ENCODE assay signal across 24 cellular contexts in genomic region chrX:124573458-124573857, GRCh38.
A peak's percentile ranks its signal among the peaks of the same experiment; 100 is the strongest.
DNase-seq lines count a peak whose midpoint lies in the region; ATAC-seq and TF ChIP-seq lines count a peak whose summit lies in the region.
"Had no signal": no experiment of that assay in that cellular context is flagged by ENCODE, and none has a peak within 500 bp of the region (broad histone marks: within the 10 kb centered on the region; RNA-seq: fewer than 3 reads in every experiment).

No MANE protein-coding gene starts in this region.

- intact Hi-C loops in gastrocnemius medialis (cut with DNase I; ENCODE audit: low total_unique reads) = no loop called here

- no peaks in the 10 kb centered on the region for H3K36me3 ChIP-seq in gastrocnemius medialis
- H3K36me3 ChIP-seq: BLaER1 treated with 17β-estradiol and CSF1 and Interleukin-3, amounts not matched to agents 10 nM and 100 nM; neutrophil; transverse colon had no signal

- TF ChIP-seq CTCF in fibroblast of villous mesenchyme (IDR thresholded peaks at IDR 0.05; ENCODE audit: insufficient read depth, low read depth, low read length) (no peak), gastrocnemius medialis (IDR thresholded peaks at IDR 0.05 in 4 of 5, conservative IDR thresholded peaks at IDR 0.05 in 1 of 5) (no peak)

- no peak for TF ChIP-seq POLR2A in gastrocnemius medialis (IDR thresholded peaks at IDR 0.05)

- H3K27ac ChIP-seq in gastrocnemius medialis = no peak overlapping the region
- H3K27ac ChIP-seq: BLaER1 treated with 17β-estradiol and CSF1 and Interleukin-3, amounts not matched to agents 10 nM and 100 nM; body of pancreas; neutrophil; psoas muscle; transverse colon had no signal

- DNase-seq in HT1080 (ENCODE audit: low read depth) (peak; percentile 24), amniotic epithelial cell (ENCODE audit: low read depth) (peak; percentile 92), fibroblast of villous mesenchyme (ENCODE audit: low read depth) (peak; percentile 3), gastrocnemius medialis (no peak), pons (ENCODE audit: low spot score) (no peak), NCI-H2171 treated with DMSO at 0.1 percent for 48 hours (lab: John Stamatoyannopoulos, UW) (no peak)
- DNase-seq in activated naive CD4-positive, alpha-beta T cell treated with anti-CD3 and anti-CD28 coated beads, Interleukin-2, amount 50 U/mL, for 16 hours = no peak
- DNase-seq: activated CD8-positive, alpha-beta T cell treated with anti-CD3 and anti-CD28 coated beads for 36 hours; body of pancreas; DMS53; foreskin melanocyte; hippocampal formation; left ventricle myocardium superior; naive B cell; NCI-H1436; NCI-H2081 treated with DMSO at 0.1 percent for 48 hours; NCI-H748 treated with DMSO at 0.1 percent for 48 hours; psoas muscle; RPMI8226; stimulated activated CD4-positive, alpha-beta T cell treated with anti-CD3 and anti-CD28 coated beads, Interleukin-2, amount 100 ng/mL, for 24 hours; T-helper 2 cell; transverse colon had no signal

- no peaks in the 10 kb centered on the region for H3K27me3 ChIP-seq in gastrocnemius medialis
- H3K27me3 ChIP-seq: body of pancreas, neutrophil, transverse colon had no signal

- H3K4me3 ChIP-seq in fibroblast of villous mesenchyme (ENCODE audit: low read depth, low read length) = no peak overlapping the region
- no peak overlapping the region for H3K4me3 ChIP-seq in gastrocnemius medialis
- H3K4me3 ChIP-seq: BLaER1 treated with 17β-estradiol and CSF1 and Interleukin-3, amounts not matched to agents 10 nM and 100 nM; body of pancreas; psoas muscle; transverse colon had no signal

- peak; percentile 58 to 78 for ATAC-seq in gastrocnemius medialis
- ATAC-seq: activated CD8-positive, alpha-beta T cell treated with anti-CD3 and anti-CD28 coated beads for 36 hours; body of pancreas; left ventricle myocardium superior; psoas muscle had no signal

- in situ Hi-C loops in gastrocnemius medialis (cut with MboI; ENCODE audit: low sequenced_read_pairs in 4 of 4) = no loop called here

- no peaks in the 10 kb centered on the region for H3K4me1 ChIP-seq in gastrocnemius medialis
- H3K4me1 ChIP-seq: BLaER1 treated with 17β-estradiol and CSF1 and Interleukin-3, amounts not matched to agents 10 nM and 100 nM; body of pancreas; psoas muscle; transverse colon had no signal

- no peaks in the 10 kb centered on the region for H3K9me3 ChIP-seq in gastrocnemius medialis
- H3K9me3 ChIP-seq: BLaER1 treated with 17β-estradiol and CSF1 and Interleukin-3, amounts not matched to agents 10 nM and 100 nM; body of pancreas; neutrophil; psoas muscle; transverse colon had no signal

Comparison
In these comparisons a context has a peak if more than half of its experiments do, and no peak if none do; other contexts are left out.
1. DNase-seq: peak in HT1080 (single experiment), amniotic epithelial cell (single experiment) and fibroblast of villous mesenchyme (single experiment); none in gastrocnemius medialis (0 of 2), activated naive CD4-positive, alpha-beta T cell treated with anti-CD3 and anti-CD28 coated beads, Interleukin-2, amount 50 U/mL, for 16 hours (single experiment), pons (single experiment) and NCI-H2171 treated with DMSO at 0.1 percent for 48 hours (single experiment).